36 cellular contexts compared by ENCODE assay signal in genomic region chr2:162887902-162888301, GRCh38. TPM values are rescaled to one million over a fixed set of nuclear protein-coding genes. Genes with fewer than 3 reads are reported as not detected.
"Had no signal": no experiment of that assay in that cellular context is flagged by ENCODE, and none has a peak within 500 bp of the region (broad histone marks: within the 10 kb centered on the region; RNA-seq: fewer than 3 reads in every experiment).

No MANE protein-coding gene starts in this region.

- ATAC-seq: activated CD8-positive, alpha-beta memory T cell treated with anti-CD3 and anti-CD28 coated beads, Interleukin-2, amount 10 ng/mL, durations not matched to agents 7 days and 5 days; activated CD8-positive, alpha-beta T cell treated with anti-CD3 and anti-CD28 coated beads for 36 hours; activated naive CD8-positive, alpha-beta T cell treated with anti-CD3 and anti-CD28 coated beads, Interleukin-2, amount 50 U/mL, for 24 hours had no signal

- DNase-seq: activated B cell treated with CpG ODN at 0.5 μM for 24 hours; activated CD4-positive, alpha-beta memory T cell treated with anti-CD3 and anti-CD28 coated beads for 36 hours; activated CD4-positive, alpha-beta T cell treated with anti-CD3 and anti-CD28 coated beads for 4 hours; activated CD4-positive, alpha-beta T cell treated with anti-CD3 and anti-CD28 coated beads, Interleukin-2, amount 10 ng/mL, durations not matched to agents 24 days and 14 days; activated CD4-positive, alpha-beta T cell treated with anti-CD3 and anti-CD28 coated beads, Interleukin-2, amount 50 U/mL, for 1 hour; activated CD4-positive, alpha-beta T cell treated with anti-CD3 and anti-CD28 coated beads, Interleukin-2, amount 50 U/mL, for 4 hours; activated CD4-positive, CD25-positive, alpha-beta regulatory T cell treated with anti-CD3 and anti-CD28 coated beads, Interleukin-2, amount 50 U/mL, for 72 hours; activated CD8-positive, alpha-beta memory T cell treated with anti-CD3 and anti-CD28 coated beads, Interleukin-2, amount 10 ng/mL, durations not matched to agents 7 days and 5 days; activated CD8-positive, alpha-beta memory T cell treated with anti-CD3 and anti-CD28 coated beads, Interleukin-2, amount 50 U/mL, for 48 hours; activated CD8-positive, alpha-beta T cell treated with anti-CD3 and anti-CD28 coated beads for 36 hours; activated effector memory CD4-positive, alpha-beta T cell treated with Interleukin-2 at 50 U/mL for 16 hours; activated gamma-delta T cell; activated naive CD4-positive, alpha-beta T cell treated with anti-CD3 and anti-CD28 coated beads, Interleukin-2, amount 10 ng/mL, durations not matched to agents 7 days and 5 days; activated naive CD4-positive, alpha-beta T cell treated with Interleukin-2 at 50 U/mL for 16 hours; activated naive CD8-positive, alpha-beta T cell treated with anti-CD3 and anti-CD28 coated beads, Interleukin-2, amount 10 ng/mL, durations not matched to agents 7 days and 5 days; activated naive CD8-positive, alpha-beta T cell treated with anti-CD3 and anti-CD28 coated beads, Interleukin-2, amount 50 U/mL, for 24 hours; activated T-cell treated with anti-CD3 and anti-CD28 coated beads, Interleukin-2, amount 50 U/mL, for 24 hours; activated T-cell treated with anti-CD3 and anti-CD28 coated beads, Interleukin-2, amount 50 U/mL, for 48 hours; amygdala; caudate nucleus; cerebellar nuclear complex; T-helper 1 cell; T-helper 2 cell; T-helper 9 cell had no signal

- FAIRE-seq: bronchial epithelial cell, TTC549 had no signal

- H3K4me1 ChIP-seq: ascending aorta had no signal

- H3K36me3 Mint-ChIP-seq: activated CD4-positive, alpha-beta memory T cell treated with anti-CD3 and anti-CD28 coated beads for 36 hours; activated CD8-positive, alpha-beta memory T cell treated with anti-CD3 and anti-CD28 coated beads, Interleukin-2, amount 10 ng/mL, durations not matched to agents 7 days and 5 days; activated naive CD4-positive, alpha-beta T cell treated with anti-CD3 and anti-CD28 coated beads, Interleukin-2, amount 10 ng/mL, durations not matched to agents 7 days and 5 days; activated naive CD4-positive, alpha-beta T cell treated with anti-CD3 and anti-CD28 coated beads, Interleukin-2, amount 50 U/mL, for 24 hours; activated naive CD8-positive, alpha-beta T cell; activated naive CD8-positive, alpha-beta T cell treated with anti-CD3 and anti-CD28 coated beads, Interleukin-2, amount 10 ng/mL, durations not matched to agents 7 days and 5 days; brain had no signal

- H3K27ac ChIP-seq: ascending aorta had no signal

- H3K36me3 ChIP-seq: ascending aorta, cardiac muscle cell had no signal

- H3K4me3 Mint-ChIP-seq: activated B cell treated with CpG ODN at 0.5 μM for 24 hours; activated CD4-positive, alpha-beta memory T cell treated with anti-CD3 and anti-CD28 coated beads for 36 hours; activated CD4-positive, alpha-beta T cell treated with anti-CD3 and anti-CD28 coated beads, Interleukin-2, amount 10 ng/mL, durations not matched to agents 24 days and 14 days; activated CD8-positive, alpha-beta memory T cell treated with anti-CD3 and anti-CD28 coated beads, Interleukin-2, amount 10 ng/mL, durations not matched to agents 7 days and 5 days; activated CD8-positive, alpha-beta T cell treated with anti-CD3 and anti-CD28 coated beads for 36 hours; activated naive CD4-positive, alpha-beta T cell treated with anti-CD3 and anti-CD28 coated beads, Interleukin-2, amount 10 ng/mL, durations not matched to agents 7 days and 5 days; activated naive CD4-positive, alpha-beta T cell treated with anti-CD3 and anti-CD28 coated beads, Interleukin-2, amount 50 U/mL, for 24 hours; activated naive CD8-positive, alpha-beta T cell; activated naive CD8-positive, alpha-beta T cell treated with anti-CD3 and anti-CD28 coated beads, Interleukin-2, amount 10 ng/mL, durations not matched to agents 7 days and 5 days; activated naive CD8-positive, alpha-beta T cell treated with anti-CD3 and anti-CD28 coated beads, Interleukin-2, amount 50 U/mL, for 24 hours; activated T-cell treated with anti-CD3 and anti-CD28 coated beads, Interleukin-2, amount 50 U/mL, for 24 hours; brain; central memory CD8-positive, alpha-beta T cell; T-helper 1 cell treated with Interleukin-12 subunit alpha and Interleukin-12 subunit beta and Interleukin-4 antibody, amounts not matched to agents 30 μg/mL and 1 μg/mL, for 36 hours; T-helper 2 cell treated with Interferon-gamma antibody and Interleukin-4, amounts not matched to agents 5 μg/mL and 100 μg/mL, for 36 hours had no signal

- H3K4me1 Mint-ChIP-seq: activated B cell treated with CpG ODN at 0.5 μM for 24 hours; activated CD4-positive, alpha-beta T cell treated with anti-CD3 and anti-CD28 coated beads, Interleukin-2, amount 10 ng/mL, durations not matched to agents 24 days and 14 days; activated CD8-positive, alpha-beta memory T cell treated with anti-CD3 and anti-CD28 coated beads, Interleukin-2, amount 10 ng/mL, durations not matched to agents 7 days and 5 days; activated naive CD4-positive, alpha-beta T cell treated with anti-CD3 and anti-CD28 coated beads, Interleukin-2, amount 10 ng/mL, durations not matched to agents 7 days and 5 days; activated naive CD4-positive, alpha-beta T cell treated with anti-CD3 and anti-CD28 coated beads, Interleukin-2, amount 50 U/mL, for 24 hours; activated naive CD8-positive, alpha-beta T cell treated with anti-CD3 and anti-CD28 coated beads, Interleukin-2, amount 10 ng/mL, durations not matched to agents 7 days and 5 days; brain; central memory CD8-positive, alpha-beta T cell had no signal

- H3K4me3 ChIP-seq: ascending aorta, cardiac muscle cell had no signal

- H3K27me3 ChIP-seq: ascending aorta, cardiac muscle cell had no signal

- H3K9me3 ChIP-seq: ascending aorta had no signal

- H3K27ac Mint-ChIP-seq: activated B cell treated with CpG ODN at 0.5 μM for 24 hours; activated CD4-positive, alpha-beta memory T cell treated with anti-CD3 and anti-CD28 coated beads for 36 hours; activated CD4-positive, alpha-beta T cell treated with anti-CD3 and anti-CD28 coated beads, Interleukin-2, amount 10 ng/mL, durations not matched to agents 24 days and 14 days; activated CD8-positive, alpha-beta memory T cell treated with anti-CD3 and anti-CD28 coated beads, Interleukin-2, amount 10 ng/mL, durations not matched to agents 7 days and 5 days; activated CD8-positive, alpha-beta T cell treated with anti-CD3 and anti-CD28 coated beads for 36 hours; activated naive CD4-positive, alpha-beta T cell treated with anti-CD3 and anti-CD28 coated beads, Interleukin-2, amount 10 ng/mL, durations not matched to agents 7 days and 5 days; activated naive CD4-positive, alpha-beta T cell treated with anti-CD3 and anti-CD28 coated beads, Interleukin-2, amount 50 U/mL, for 24 hours; activated naive CD8-positive, alpha-beta T cell; activated naive CD8-positive, alpha-beta T cell treated with anti-CD3 and anti-CD28 coated beads, Interleukin-2, amount 10 ng/mL, durations not matched to agents 7 days and 5 days; activated naive CD8-positive, alpha-beta T cell treated with anti-CD3 and anti-CD28 coated beads, Interleukin-2, amount 50 U/mL, for 24 hours; activated T-cell treated with anti-CD3 and anti-CD28 coated beads, Interleukin-2, amount 50 U/mL, for 24 hours; activated T-helper 2 cell treated with anti-CD3 and anti-CD28 coated beads, Interferon-gamma antibody, Interleukin-2, Interleukin-4, amounts not matched to agents 10 μg/mL and 5 μg/mL and 100 μg/mL, durations not matched to agents 14 hours and 24 hours and 36 hours; brain; T-helper 1 cell treated with Interleukin-12 subunit alpha and Interleukin-12 subunit beta and Interleukin-4 antibody, amounts not matched to agents 30 μg/mL and 1 μg/mL, for 36 hours; T-helper 2 cell treated with Interferon-gamma antibody and Interleukin-4, amounts not matched to agents 5 μg/mL and 100 μg/mL, for 36 hours had no signal

- H3K9me3 Mint-ChIP-seq: activated B cell treated with CpG ODN at 0.5 μM for 24 hours; activated CD4-positive, alpha-beta memory T cell treated with anti-CD3 and anti-CD28 coated beads for 36 hours; activated CD4-positive, alpha-beta T cell treated with anti-CD3 and anti-CD28 coated beads, Interleukin-2, amount 10 ng/mL, durations not matched to agents 24 days and 14 days; activated CD8-positive, alpha-beta T cell treated with anti-CD3 and anti-CD28 coated beads for 36 hours; activated naive CD4-positive, alpha-beta T cell treated with anti-CD3 and anti-CD28 coated beads, Interleukin-2, amount 10 ng/mL, durations not matched to agents 7 days and 5 days; activated naive CD4-positive, alpha-beta T cell treated with anti-CD3 and anti-CD28 coated beads, Interleukin-2, amount 50 U/mL, for 24 hours; activated naive CD8-positive, alpha-beta T cell treated with anti-CD3 and anti-CD28 coated beads, Interleukin-2, amount 10 ng/mL, durations not matched to agents 7 days and 5 days; activated naive CD8-positive, alpha-beta T cell treated with anti-CD3 and anti-CD28 coated beads, Interleukin-2, amount 50 U/mL, for 24 hours; activated T-cell treated with anti-CD3 and anti-CD28 coated beads, Interleukin-2, amount 50 U/mL, for 24 hours; activated T-helper 2 cell treated with anti-CD3 and anti-CD28 coated beads, Interferon-gamma antibody, Interleukin-2, Interleukin-4, amounts not matched to agents 10 μg/mL and 5 μg/mL and 100 μg/mL, durations not matched to agents 14 hours and 24 hours and 36 hours; brain; T-helper 1 cell treated with Interleukin-12 subunit alpha and Interleukin-12 subunit beta and Interleukin-4 antibody, amounts not matched to agents 30 μg/mL and 1 μg/mL, for 36 hours; T-helper 2 cell treated with Interferon-gamma antibody and Interleukin-4, amounts not matched to agents 5 μg/mL and 100 μg/mL, for 36 hours had no signal

RNA-seq across cellular contexts. Expression of gene KCNH7, which starts 49.3 kb away (rescaled TPM):
- total RNA-seq: activated B cell treated with CpG ODN at 0.5 μM for 24 hours; activated CD4-positive, alpha-beta memory T cell treated with anti-CD3 and anti-CD28 coated beads for 36 hours; activated CD4-positive, alpha-beta T cell treated with anti-CD3 and anti-CD28 coated beads, Interleukin-2, amount 10 ng/mL, durations not matched to agents 24 days and 14 days; activated CD8-positive, alpha-beta memory T cell treated with anti-CD3 and anti-CD28 coated beads, Interleukin-2, amount 10 ng/mL, durations not matched to agents 7 days and 5 days; activated CD8-positive, alpha-beta T cell treated with anti-CD3 and anti-CD28 coated beads for 36 hours; activated naive CD8-positive, alpha-beta T cell treated with anti-CD3 and anti-CD28 coated beads, Interleukin-2, amount 10 ng/mL, durations not matched to agents 7 days and 5 days; activated T-helper 2 cell treated with anti-CD3 and anti-CD28 coated beads, Interferon-gamma antibody, Interleukin-2, Interleukin-4, amounts not matched to agents 10 μg/mL and 5 μg/mL and 100 μg/mL, durations not matched to agents 14 hours and 24 hours and 36 hours; ascending aorta; bronchial epithelial cell had no signal
- polyA plus RNA-seq: adipose tissue had no signal
